In the genomic region with DNA sequence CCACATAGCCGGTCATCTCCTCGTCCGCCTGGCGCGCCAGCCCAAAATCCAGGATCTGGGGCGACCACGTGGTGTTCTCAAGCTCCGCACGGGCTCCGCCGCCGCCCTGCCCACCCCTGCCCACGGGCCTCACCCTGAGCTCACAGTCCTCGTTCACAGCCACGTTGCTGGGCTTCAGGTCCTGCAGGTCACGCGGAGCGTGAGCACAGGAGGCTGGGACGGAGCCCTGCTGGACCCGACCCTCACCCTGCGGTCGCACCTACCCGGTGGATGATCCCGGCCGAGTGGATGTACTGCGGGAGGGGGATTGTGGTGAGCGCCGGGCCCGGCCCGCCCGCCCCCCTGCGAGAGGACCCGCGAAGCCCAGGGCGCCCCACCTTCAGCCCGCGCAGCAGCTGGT, we compare ENCODE assay signal across 22 cellular contexts. TPM values are rescaled to one million over a fixed set of nuclear protein-coding genes. Genes with fewer than 3 reads are reported as not detected.
DNase-seq lines count a peak whose midpoint lies in the region; ATAC-seq and TF ChIP-seq lines count a peak whose summit lies in the region.
"Had no signal": no experiment of that assay in that cellular context is flagged by ENCODE, and none has a peak within 500 bp of the region (broad histone marks: within the 10 kb centered on the region; RNA-seq: fewer than 3 reads in every experiment).

No MANE protein-coding gene starts in this region.

- H3K14ac ChIP-seq in mesenchymal stem cell (ENCODE audit: low read length in 2 of 2) = no peak overlapping the region

- H3K4me2 ChIP-seq in mesenchymal stem cell (ENCODE audit: low read length, poor library complexity, severe bottlenecking) = no peak overlapping the region

- H3K9me3 Mint-ChIP-seq in activated T-cell treated with anti-CD3 and anti-CD28 coated beads, Interleukin-2, amount 50 U/mL, for 4 hours = no peaks in the 10 kb centered on the region
- H3K9me3 Mint-ChIP-seq: activated naive CD4-positive, alpha-beta T cell treated with anti-CD3 and anti-CD28 coated beads, Interleukin-2, amount 50 U/mL, for 72 hours; activated T-cell treated with anti-CD3 and anti-CD28 coated beads, Interleukin-2, amount 50 U/mL, for 72 hours; CD4-positive, alpha-beta T cell; effector memory CD8-positive, alpha-beta T cell; IgD-negative memory B cell; stimulated activated naive CD8-positive, alpha-beta T cell treated with anti-CD3 and anti-CD28 coated beads, Interleukin-15, Interleukin-2, amounts not matched to agents 100 ng/mL and 50 ng/mL, for 24 hours had no signal

- H3K23ac ChIP-seq in mesenchymal stem cell (ENCODE audit: low read length in 2 of 2) = no peak overlapping the region

- no peak for ATAC-seq in Right ventricle myocardium inferior
- ATAC-seq in gastrocnemius medialis = no peak
- no peak for ATAC-seq in activated T-cell treated with anti-CD3 and anti-CD28 coated beads, Interleukin-2, amount 50 U/mL, for 4 hours
- no peak for ATAC-seq in body of pancreas
- no peak for ATAC-seq in HG03135 (IDR thresholded peaks at IDR 0.05; ENCODE audit: unreplicated experiment)
- ATAC-seq: effector memory CD8-positive, alpha-beta T cell had no signal

- no peak overlapping the region for H3K27ac ChIP-seq in right atrium auricular region
- peak overlapping the region in 3 of 4 donors; percentile 34 to 54 (median 52) for H3K27ac ChIP-seq in gastrocnemius medialis
- H3K27ac ChIP-seq in body of pancreas = no peak overlapping the region
- no peak overlapping the region for H3K27ac ChIP-seq in mesenchymal stem cell (ENCODE audit: low read length, poor library complexity, severe bottlenecking)
- H3K27ac ChIP-seq: HL-60 had no signal

- TF ChIP-seq CTCF in right atrium auricular region (IDR thresholded peaks at IDR 0.05) (no peak), fibroblast of villous mesenchyme (IDR thresholded peaks at IDR 0.05; ENCODE audit: insufficient read depth, low read depth, low read length) (no peak), gastrocnemius medialis (IDR thresholded peaks at IDR 0.05 in 4 of 5, conservative IDR thresholded peaks at IDR 0.05 in 1 of 5) (no peak), body of pancreas (IDR thresholded peaks at IDR 0.05) (no peak)

- no peak overlapping the region for H2BK5ac ChIP-seq in mesenchymal stem cell (ENCODE audit: low read depth, low read length, poor library complexity, severe bottlenecking)

- TF ChIP-seq POLR2A in gastrocnemius medialis (IDR thresholded peaks at IDR 0.05) (no peak), body of pancreas (IDR thresholded peaks at IDR 0.05) (no peak)

- DNase-seq in right atrium auricular region (ENCODE audit: low spot score) (no peak), Right ventricle myocardium inferior (ENCODE audit: missing footprints) (no peak), fibroblast of villous mesenchyme (ENCODE audit: low read depth) (no peak), gastrocnemius medialis (peak in 1 of 2 donors; percentile 41), body of pancreas (no peak), mesenchymal stem cell (no peak)
- DNase-seq in activated T-cell treated with anti-CD3 and anti-CD28 coated beads, Interleukin-2, amount 50 U/mL, for 4 hours = no peak
- DNase-seq: DMS 273 treated with DMSO at 0.1 percent for 48 hours, NCI-H1048, NCI-H1930, NCI-H226, NCI-H82, SHP77 treated with DMSO at 0.1 percent for 48 hours had no signal

- no peak overlapping the region for H3K9ac ChIP-seq in mesenchymal stem cell (ENCODE audit: low read length)

- H3K27me3 ChIP-seq in right atrium auricular region = no peaks in the 10 kb centered on the region
- H3K27me3 ChIP-seq in gastrocnemius medialis = peaks cover 4 to 12% (median 6%) of the 10 kb centered on the region in 3 donors
- peaks cover 0 to 3% of the 10 kb centered on the region in 2 donors for H3K27me3 ChIP-seq in body of pancreas
- peaks cover 0 to 22% of the 10 kb centered on the region in 2 experiments for H3K27me3 ChIP-seq in mesenchymal stem cell (ENCODE audit: control insufficient read depth in 1 of 2, insufficient read depth in 1 of 2, low read length in 2 of 2)

- no peak overlapping the region for H2BK12ac ChIP-seq in mesenchymal stem cell (ENCODE audit: low read length in 2 of 2)

- WGBS in body of pancreas, 2 donors = 60% methylated on average over 34 of the region's 37 CpGs; no CpG with 5 or more reads in 1 of the 2 donors
- WGBS in mesenchymal stem cell = 96% methylated on average over 34 of the region's 37 CpGs

- H3K36me3 ChIP-seq in right atrium auricular region (no peaks in the 10 kb centered on the region), gastrocnemius medialis (no peaks in the 10 kb centered on the region), body of pancreas (replicated peaks in 1 of 2; ENCODE audit: insufficient read depth in 1 of 2, low read depth in 2 of 2) (no peaks in the 10 kb centered on the region), mesenchymal stem cell (ENCODE audit: control insufficient read depth in 1 of 2, insufficient read depth in 2 of 2, low read depth in 1 of 2, low read length in 2 of 2) (peaks cover 0 to 18% of the 10 kb centered on the region in 2 experiments)

- H2BK120ac ChIP-seq in mesenchymal stem cell (ENCODE audit: low read depth, low read length) = no peak overlapping the region

- peaks cover 13% of the 10 kb centered on the region for H3K27me3 Mint-ChIP-seq in activated T-cell treated with anti-CD3 and anti-CD28 coated beads, Interleukin-2, amount 50 U/mL, for 4 hours (ENCODE audit: low read depth)

- H3K4me3 ChIP-seq in right atrium auricular region (peak overlapping the region; percentile 30 to 47), fibroblast of villous mesenchyme (ENCODE audit: low read depth, low read length) (peak overlapping the region; percentile 40), gastrocnemius medialis (peak overlapping the region; percentile 41 to 58 (median 48)), body of pancreas (no peak overlapping the region), mesenchymal stem cell (ENCODE audit: insufficient read depth in 1 of 2, low read depth in 1 of 2, low read length in 2 of 2) (peak overlapping the region in 1 of 2 experiments; percentile 47)

- no peak overlapping the region for H2BK15ac ChIP-seq in mesenchymal stem cell (ENCODE audit: low read depth, poor library complexity, severe bottlenecking)

- no peak overlapping the region for H3K18ac ChIP-seq in mesenchymal stem cell (ENCODE audit: low read depth in 1 of 2, low read length in 2 of 2)

- H3K4ac ChIP-seq in mesenchymal stem cell (ENCODE audit: low read depth in 1 of 2, low read length in 2 of 2) = no peak overlapping the region

- no peak overlapping the region for H4K8ac ChIP-seq in mesenchymal stem cell (ENCODE audit: low read length)

- no peak overlapping the region for H4K91ac ChIP-seq in mesenchymal stem cell (ENCODE audit: low read length)

- H3K4me1 ChIP-seq in right atrium auricular region (peaks cover 0 to 63% of the 10 kb centered on the region in 2 donors), gastrocnemius medialis (peaks cover 38 to 54% of the 10 kb centered on the region in 2 donors), body of pancreas (peaks cover 49% of the 10 kb centered on the region), mesenchymal stem cell (ENCODE audit: control insufficient read depth, insufficient read depth, low read depth, low read length) (peaks cover 44% of the 10 kb centered on the region)

- no peaks in the 10 kb centered on the region for H3K36me3 Mint-ChIP-seq in activated T-cell treated with anti-CD3 and anti-CD28 coated beads, Interleukin-2, amount 50 U/mL, for 4 hours (ENCODE audit: insufficient read depth)
- H3K36me3 Mint-ChIP-seq: activated naive CD4-positive, alpha-beta T cell treated with anti-CD3 and anti-CD28 coated beads, Interleukin-2, amount 50 U/mL, for 72 hours; IgD-negative memory B cell had no signal

- no peak overlapping the region for H3K4me3 Mint-ChIP-seq in activated T-cell treated with anti-CD3 and anti-CD28 coated beads, Interleukin-2, amount 50 U/mL, for 4 hours
- H3K4me3 Mint-ChIP-seq: activated CD4-positive, alpha-beta T cell treated with anti-CD3 and anti-CD28 coated beads for 36 hours; activated T-cell treated with anti-CD3 and anti-CD28 coated beads, Interleukin-2, amount 50 U/mL, for 72 hours; CD4-positive, alpha-beta T cell; effector memory CD8-positive, alpha-beta T cell; stimulated activated naive CD8-positive, alpha-beta T cell treated with anti-CD3 and anti-CD28 coated beads, Interleukin-15, Interleukin-2, amounts not matched to agents 100 ng/mL and 50 ng/mL, for 24 hours had no signal

- in situ Hi-C loops in gastrocnemius medialis (cut with MboI; ENCODE audit: low sequenced_read_pairs in 4 of 4) = no loop called here

- H3K4me1 Mint-ChIP-seq in activated T-cell treated with anti-CD3 and anti-CD28 coated beads, Interleukin-2, amount 50 U/mL, for 4 hours (ENCODE audit: low read depth) = peaks cover 16% of the 10 kb centered on the region

- no peaks in the 10 kb centered on the region for H3K79me1 ChIP-seq in mesenchymal stem cell (replicated peaks; ENCODE audit: low read length, poor library complexity, severe bottlenecking)

- intact Hi-C loops in Right ventricle myocardium inferior (cut with DNase I) = no loop called here
- intact Hi-C loops in gastrocnemius medialis (cut with DNase I; ENCODE audit: low total_unique reads) = no loop called here
- intact Hi-C loops in body of pancreas (cut with DNase I) = loop anchor here (5.0 kb wide), 1 partner anchor 65 kb away; no protein-coding TSS in a partner anchor

- H2AK5ac ChIP-seq in mesenchymal stem cell (ENCODE audit: low read length, severe bottlenecking) = no peak overlapping the region

- H3K9me3 ChIP-seq in right atrium auricular region (no peaks in the 10 kb centered on the region), gastrocnemius medialis (no peaks in the 10 kb centered on the region), body of pancreas (no peaks in the 10 kb centered on the region), mesenchymal stem cell (ENCODE audit: control insufficient read depth, low read length) (no peaks in the 10 kb centered on the region)

- H2AFZ ChIP-seq in mesenchymal stem cell (ENCODE audit: low read depth, low read length) = no peak overlapping the region

RNA-seq across cellular contexts. Expression of a gene that starts 3.2 kb away (rescaled TPM):
- total RNA-seq in right atrium auricular region (1 to 10 TPM; 3.7 to 4.0 TPM), Right ventricle myocardium inferior (10.0 TPM), fibroblast of villous mesenchyme (6.5 and 6.8 TPM in 2 replicates), gastrocnemius medialis (1 to 10 TPM; 1.8 to 4.2 (median 3.4) TPM), body of pancreas (1 to 10 TPM; 3.0 to 3.6 TPM)
- 10 to 100 TPM in 1 of 3 donors, 1 to 10 TPM in 2; 9.4 to 10.1 (median 9.8) TPM for total RNA-seq in activated T-cell treated with anti-CD3 and anti-CD28 coated beads, Interleukin-2, amount 50 U/mL, for 4 hours
- 5.5 TPM for polyA plus RNA-seq in mesenchymal stem cell (2013, experiment 1 of 2)
- polyA plus RNA-seq in mesenchymal stem cell (2013, experiment 2 of 2) = 5.0 TPM

RNA-seq across cellular contexts. Expression of a gene that starts 5.5 kb away (rescaled TPM):
- total RNA-seq in right atrium auricular region (10 to 100 TPM in 1 of 2 donors, 1 to 10 TPM in 1; 5.0 to 13.0 TPM), Right ventricle myocardium inferior (18.2 TPM), fibroblast of villous mesenchyme (39.3 and 42.7 TPM in 2 replicates), gastrocnemius medialis (100 to 1,000 TPM; 126 to 290 (median 219) TPM), body of pancreas (1 to 10 TPM; 3.9 to 4.6 TPM)
- total RNA-seq in activated T-cell treated with anti-CD3 and anti-CD28 coated beads, Interleukin-2, amount 50 U/mL, for 4 hours = 1 to 10 TPM; 3.3 to 4.3 (median 3.9) TPM
- polyA plus RNA-seq in mesenchymal stem cell (2013, experiment 1 of 2) = 34.8 TPM
- 35.2 TPM for polyA plus RNA-seq in mesenchymal stem cell (2013, experiment 2 of 2)

RNA-seq across cellular contexts. Expression of a gene that starts 15.9 kb away (rescaled TPM):
- total RNA-seq in right atrium auricular region (1 to 10 TPM; 6.7 to 9.1 TPM), Right ventricle myocardium inferior (14.5 TPM), fibroblast of villous mesenchyme (18.7 and 19.4 TPM in 2 replicates), gastrocnemius medialis (10 to 100 TPM in 2 of 4 donors, 1 to 10 TPM in 2; 4.1 to 24.9 (median 8.6) TPM), body of pancreas (100 to 1,000 TPM in 1 of 2 donors, 10 to 100 TPM in 1; 31.9 to 128 TPM)
- 10 to 100 TPM; 45.1 to 50.6 (median 48.2) TPM for total RNA-seq in activated T-cell treated with anti-CD3 and anti-CD28 coated beads, Interleukin-2, amount 50 U/mL, for 4 hours
- 21.1 TPM for polyA plus RNA-seq in mesenchymal stem cell (2013, experiment 1 of 2)
- 19.2 TPM for polyA plus RNA-seq in mesenchymal stem cell (2013, experiment 2 of 2)

RNA-seq across cellular contexts. Expression of a gene that starts 22.2 kb away (rescaled TPM):
- 10 to 100 TPM; 19.5 to 22.1 TPM for total RNA-seq in right atrium auricular region
- total RNA-seq in Right ventricle myocardium inferior = 17.5 TPM
- total RNA-seq in fibroblast of villous mesenchyme = 25.4 and 32.4 TPM in 2 replicates
- 10 to 100 TPM; 18.7 to 27.4 (median 19.2) TPM for total RNA-seq in gastrocnemius medialis
- 10 to 100 TPM; 44.5 to 50.6 (median 48.3) TPM for total RNA-seq in activated T-cell treated with anti-CD3 and anti-CD28 coated beads, Interleukin-2, amount 50 U/mL, for 4 hours
- 100 to 1,000 TPM in 1 of 2 donors, 10 to 100 TPM in 1; 61.2 to 121 TPM for total RNA-seq in body of pancreas
- polyA plus RNA-seq in mesenchymal stem cell (2013, experiment 1 of 2) = 10.1 TPM
- polyA plus RNA-seq in mesenchymal stem cell (2013, experiment 2 of 2) = 9.1 TPM

RNA-seq across cellular contexts. Expression of a gene that starts 40.5 kb away (rescaled TPM):
- total RNA-seq in right atrium auricular region (10 to 100 TPM; 60.3 to 92.8 TPM), Right ventricle myocardium inferior (70.6 TPM), fibroblast of villous mesenchyme (148 and 168 TPM in 2 replicates), gastrocnemius medialis (10 to 100 TPM in 1 of 4 donors, 1 to 10 TPM in 3; 8.0 to 11.8 (median 9.0) TPM), body of pancreas (100 to 1,000 TPM; 113 to 140 TPM)
- total RNA-seq in activated T-cell treated with anti-CD3 and anti-CD28 coated beads, Interleukin-2, amount 50 U/mL, for 4 hours = 1 to 10 TPM; 4.0 to 4.8 (median 4.7) TPM
- 242 TPM for polyA plus RNA-seq in mesenchymal stem cell (2013, experiment 1 of 2)
- polyA plus RNA-seq in mesenchymal stem cell (2013, experiment 2 of 2) = 231 TPM

Comparison
In these comparisons a context has a peak if more than half of its experiments do, and no peak if none do; other contexts are left out.
1. H3K27ac ChIP-seq: peak in gastrocnemius medialis (3 of 4); none in right atrium auricular region (0 of 2), body of pancreas (0 of 4) and mesenchymal stem cell (single experiment).
2. H3K4me3 ChIP-seq: peak in right atrium auricular region (2 of 2), fibroblast of villous mesenchyme (single experiment) and gastrocnemius medialis (4 of 4); none in body of pancreas (0 of 2).